Comparison of ENCODE assay signal across 17 cellular contexts in genomic region chr11:113574171-113574570, GRCh38.
DNase-seq lines count a peak whose midpoint lies in the region; ATAC-seq and TF ChIP-seq lines count a peak whose summit lies in the region.
"Had no signal": no experiment of that assay in that cellular context is flagged by ENCODE, and none has a peak within 500 bp of the region (broad histone marks: within the 10 kb centered on the region; RNA-seq: fewer than 3 reads in every experiment).

No MANE protein-coding gene starts in this region.

- CTCF ChIA-PET in IMR-90 (lab: Yijun Ruan, JAX): no interaction called here

- H3K18ac ChIP-seq in IMR-90 (ENCODE audit: low read depth, low read length): no peak overlapping the region

- no peaks in the 10 kb centered on the region; the same call in 1 of the 2 replicates for H3K4me1 ChIP-seq in IMR-90 (ENCODE audit: control insufficient read depth, insufficient read depth, low read length)

- no peak for ATAC-seq in IMR-90 (ENCODE audit: low read depth)
- ATAC-seq in GM18858 (IDR thresholded peaks at IDR 0.05; ENCODE audit: unreplicated experiment): no peak
- ATAC-seq in HG03457 (IDR thresholded peaks at IDR 0.05; ENCODE audit: unreplicated experiment): no peak
- no peak for ATAC-seq in HG02571 (IDR thresholded peaks at IDR 0.05; ENCODE audit: unreplicated experiment)
- ATAC-seq: Panc1 had no signal

- H3K27me3 Mint-ChIP-seq in glutamatergic neuron (ENCODE audit: unreplicated experiment): peaks cover 6% of the 10 kb centered on the region

- peak overlapping the region; percentile 1 for H3K4me3 Mint-ChIP-seq in glutamatergic neuron (ENCODE audit: unreplicated experiment)
- H3K4me3 Mint-ChIP-seq: CD8-positive, alpha-beta memory T cell; HFFc6 had no signal

- no peaks in the 10 kb centered on the region for H3K9me3 ChIP-seq in IMR-90 (ENCODE audit: control insufficient read depth, insufficient read depth, low read length)

- no peak overlapping the region for H3K4ac ChIP-seq in IMR-90 (ENCODE audit: low read depth, low read length)

- TF ChIP-seq POLR2A in IMR-90 (IDR thresholded peaks at IDR 0.05; ENCODE audit: low read depth, low read length) (no peak), erythroblast (IDR thresholded peaks at IDR 0.05; ENCODE audit: low read length) (no peak)

- no peak overlapping the region for H2AFZ ChIP-seq in IMR-90 (replicated peaks; ENCODE audit: low read length, poor library complexity)

- no peaks in the 10 kb centered on the region for H3K36me3 ChIP-seq in IMR-90 (ENCODE audit: control insufficient read depth, insufficient read depth, low read length)

- H2BK15ac ChIP-seq in IMR-90 (ENCODE audit: low read depth, low read length): no peak overlapping the region

- H3K79me1 ChIP-seq in IMR-90 (ENCODE audit: low read depth in 1 of 2, low read length in 2 of 2): no peaks in the 10 kb centered on the region

- in situ Hi-C loops in IMR-90 (cut with MboI; ENCODE audit: low sequenced_read_pairs): no loop called here

- no peak overlapping the region for H2BK5ac ChIP-seq in IMR-90 (ENCODE audit: low read depth, low read length, poor library complexity, severe bottlenecking)

- DNase-seq in IMR-90 (no peak), NCI-H146 (lab: John Stamatoyannopoulos, UW) (peak; percentile 81), NCI-H748 treated with DMSO at 0.1 percent for 48 hours (lab: John Stamatoyannopoulos, UW) (peak; percentile 26), glutamatergic neuron (peak; percentile 37), erythroblast (lab: John Stamatoyannopoulos, UW) (no peak)
- DNase-seq: C1 segment of cervical spinal cord; CD8-positive, alpha-beta memory T cell; HFFc6; NCI-H1694; NCI-H345; NCI-H526; SW 1271; T-helper 2 cell had no signal

- no peak overlapping the region for H3K14ac ChIP-seq in IMR-90 (replicated peaks; ENCODE audit: low read depth, low read length)

- no peak overlapping the region for H3K27ac Mint-ChIP-seq in glutamatergic neuron (ENCODE audit: unreplicated experiment)
- H3K27ac Mint-ChIP-seq: HFFc6 had no signal

- intact Hi-C loops in IMR-90 (cut with micrococcal nuclease): no loop called here

- H4K91ac ChIP-seq in IMR-90 (ENCODE audit: insufficient read depth, low read depth, low read length): no peak overlapping the region

- TF ChIP-seq RAD21 in IMR-90 (IDR thresholded peaks at IDR 0.05; ENCODE audit: low read length): no peak

- H3K27ac ChIP-seq in IMR-90 (ENCODE audit: insufficient read depth, low read length): no peak overlapping the region

- H4K5ac ChIP-seq in IMR-90 (ENCODE audit: low read depth, low read length): no peak overlapping the region

- dilution Hi-C loops in IMR-90 (cut with HindIII; ENCODE audit: low sequenced_read_pairs, unreplicated experiment): no loop called here

- H4K20me1 ChIP-seq in IMR-90 (ENCODE audit: insufficient read depth, low read length): no peaks in the 10 kb centered on the region

- no peak overlapping the region for H2BK120ac ChIP-seq in IMR-90 (ENCODE audit: low read depth, low read length)

- H3K9me1 ChIP-seq in IMR-90 (ENCODE audit: insufficient read depth, low read length): no peaks in the 10 kb centered on the region; the same call in 1 of the 2 replicates

- H3K9me3 Mint-ChIP-seq in glutamatergic neuron (ENCODE audit: unreplicated experiment): peaks cover 8% of the 10 kb centered on the region

- H2AK9ac ChIP-seq in IMR-90 (replicated peaks; ENCODE audit: low read depth, low read length, poor library complexity): peak overlapping the region; percentile 47

- no peak overlapping the region for H3K4me2 ChIP-seq in IMR-90 (ENCODE audit: low read depth, low read length)

- H2AK5ac ChIP-seq in IMR-90 (ENCODE audit: low read depth, low read length): no peak overlapping the region

- no peak overlapping the region for H3K4me3 ChIP-seq in IMR-90 (ENCODE audit: insufficient read depth, low read depth, low read length)

- no peak overlapping the region for H4K8ac ChIP-seq in IMR-90 (ENCODE audit: low read depth in 2 of 2, low read length in 2 of 2)

- H3K56ac ChIP-seq in IMR-90 (ENCODE audit: extremely low read depth, insufficient read depth, low read length): no peak overlapping the region

- no peak overlapping the region for H3K23ac ChIP-seq in IMR-90 (ENCODE audit: low read depth, low read length)

- H2BK20ac ChIP-seq in IMR-90 (ENCODE audit: low read depth, low read length): no peak overlapping the region

- H3K4me1 Mint-ChIP-seq in glutamatergic neuron (ENCODE audit: low read depth, unreplicated experiment): peaks cover 27% of the 10 kb centered on the region

- WGBS in IMR-90 (ENCODE audit: extremely low coverage in 2 of 2, insufficient read length in 1 of 2), 2 experiments: no CpG with 5 or more reads among the region's 4 CpGs

- no TSS peak for BruUV-seq in IMR-90 (replicated peaks; lab: Mats Ljungman, UMichigan)

- H3K27me3 ChIP-seq in IMR-90 (ENCODE audit: control insufficient read depth, insufficient read depth, low read length): peaks cover 4% of the 10 kb centered on the region; the same call in 1 of the 2 replicates

- TF ChIP-seq CTCF in IMR-90 (conservative IDR thresholded peaks at IDR 0.05; ENCODE audit: low read depth, low read length): no peak
- no peak for TF ChIP-seq CTCF in glutamatergic neuron (IDR thresholded peaks at IDR 0.05; ENCODE audit: partially characterized antibody, unreplicated experiment)

- no peak overlapping the region for H3K9ac ChIP-seq in IMR-90 (ENCODE audit: low read depth, low read length)

- POLR2A ChIA-PET in IMR-90 (lab: Charles Lee; ENCODE audit: unreplicated experiment): no interaction called here

- H3K36me3 Mint-ChIP-seq in glutamatergic neuron (ENCODE audit: unreplicated experiment): no peaks in the 10 kb centered on the region
- H3K36me3 Mint-ChIP-seq: CD8-positive, alpha-beta memory T cell had no signal

TF ChIP-seq in IMR-90, 13 proteins besides CTCF, POLR2A, EP300 and RAD21:
- TF ChIP-seq CEBPB (IDR thresholded peaks at IDR 0.05; ENCODE audit: low read depth, low read length) (no peak), MAFK (IDR thresholded peaks at IDR 0.05; ENCODE audit: low read depth, low read length) (no peak), RCOR1 (IDR thresholded peaks at IDR 0.05; ENCODE audit: insufficient replicate concordance, low read length) (no peak), RFX5 (IDR thresholded peaks at IDR 0.05; ENCODE audit: low read depth, low read length) (no peak), USF2 (IDR thresholded peaks at IDR 0.05; ENCODE audit: low read depth, low read length) (no peak), SMC3 (IDR thresholded peaks at IDR 0.05; ENCODE audit: low read depth, low read length) (no peak), BHLHE40 (IDR thresholded peaks at IDR 0.05; ENCODE audit: low read depth, low read length) (no peak), FOS (IDR thresholded peaks at IDR 0.05; ENCODE audit: low read depth, low read length) (no peak), ELK1 (IDR thresholded peaks at IDR 0.05; ENCODE audit: borderline replicate concordance, low read depth, low read length) (no peak), CHD1 (IDR thresholded peaks at IDR 0.05; ENCODE audit: low read depth, low read length) (no peak), MAZ (IDR thresholded peaks at IDR 0.05; ENCODE audit: borderline replicate concordance, low read depth, low read length) (no peak), NFE2L2 (IDR thresholded peaks at IDR 0.05; ENCODE audit: low read depth, low read length) (no peak), MXI1 (IDR thresholded peaks at IDR 0.05; ENCODE audit: borderline replicate concordance, low read depth, low read length) (no peak)
TF ChIP-seq in IMR-90: peak in this region for 0.

Comparison
In these comparisons a context has a peak if more than half of its experiments do, and no peak if none do; other contexts are left out.
1. DNase-seq: peak in NCI-H146 (single experiment), NCI-H748 treated with DMSO at 0.1 percent for 48 hours (single experiment) and glutamatergic neuron (single experiment); none in IMR-90 (single experiment) and erythroblast (0 of 2).